ENCODE assay signal across 8 cellular contexts in genomic region chr3:142596726-142597088, GRCh38. TPM values are rescaled to one million over a fixed set of nuclear protein-coding genes. Genes with fewer than 3 reads are reported as not detected.
DNase-seq lines count a peak whose midpoint lies in the region; ATAC-seq and TF ChIP-seq lines count a peak whose summit lies in the region.

No MANE protein-coding gene starts in this region.

- DNase-seq in AG09309 (ENCODE audit: low read depth) (no peak), KG1 (lab: John Stamatoyannopoulos, UW) (peak; percentile 64), naive B cell (no peak), NCI-H510A treated with DMSO at 0.1 percent for 48 hours (lab: John Stamatoyannopoulos, UW) (no peak), hepatic stellate cell (ENCODE audit: low spot score) (no peak)
- DNase-seq in central memory CD8-positive, alpha-beta T cell (ENCODE audit: low spot score in 2 of 2) = no peak
- DNase-seq in stimulated activated CD4-positive, alpha-beta T cell treated with anti-CD3 and anti-CD28 coated beads, Interleukin-4, amount 100 ng/mL, for 24 hours = no peak

- peak overlapping the region; percentile 98 for H3K4me3 Mint-ChIP-seq in central memory CD8-positive, alpha-beta T cell
- peak overlapping the region; percentile 94 to 98 (median 96) for H3K4me3 Mint-ChIP-seq in naive B cell

- peaks cover 10% of the 10 kb centered on the region for H3K4me1 Mint-ChIP-seq in central memory CD8-positive, alpha-beta T cell
- H3K4me1 Mint-ChIP-seq in naive B cell = peaks cover 4 to 15% (median 14%) of the 10 kb centered on the region in 3 donors

- H3K27me3 Mint-ChIP-seq in central memory CD8-positive, alpha-beta T cell = peaks cover 9% of the 10 kb centered on the region
- H3K27me3 Mint-ChIP-seq in naive B cell = peaks cover 0 to 16% (median 4%) of the 10 kb centered on the region in 3 donors

- H3K9me3 Mint-ChIP-seq in central memory CD8-positive, alpha-beta T cell = no peaks in the 10 kb centered on the region
- H3K9me3 Mint-ChIP-seq in naive B cell = no peaks in the 10 kb centered on the region

- peak overlapping the region; percentile 88 for H3K27ac Mint-ChIP-seq in central memory CD8-positive, alpha-beta T cell (ENCODE audit: low read depth)
- peak overlapping the region in 2 of 6 donors; percentile 68 to 84 for H3K27ac Mint-ChIP-seq in naive B cell

- no peak for ATAC-seq in central memory CD8-positive, alpha-beta T cell (replicated peaks; ENCODE audit: extremely low read depth, poor library complexity, severe bottlenecking)
- ATAC-seq in naive B cell (ENCODE audit: low read depth in 2 of 2) (no peak), HG02840 (IDR thresholded peaks at IDR 0.05; ENCODE audit: low FRiP score, unreplicated experiment) (no peak)

- peak overlapping the region; percentile 97 for H3K4me3 ChIP-seq in AG09309 (ENCODE audit: control insufficient read depth, low read depth, low read length)

- H3K36me3 Mint-ChIP-seq in central memory CD8-positive, alpha-beta T cell (ENCODE audit: insufficient read depth) = peaks cover 7% of the 10 kb centered on the region
- H3K36me3 Mint-ChIP-seq in naive B cell = no peaks in the 10 kb centered on the region

- TF ChIP-seq CTCF in AG09309 (IDR thresholded peaks at IDR 0.05; ENCODE audit: control insufficient read depth, insufficient read depth, low read depth, low read length, missing control alignments) = no peak

RNA-seq across cellular contexts. Expression of gene PLS1, which starts 0.5 kb away (rescaled TPM):
- polyA plus RNA-seq in naive B cell (ENCODE audit: low read depth in 6 of 6) = under 1 TPM in 5 of 6 donors, not detected in 1; 0.22 to 0.92 (median 0.44) TPM

RNA-seq across cellular contexts. Expression of gene ATR, which starts 18.2 kb away (rescaled TPM):
- polyA plus RNA-seq in naive B cell (ENCODE audit: low read depth in 6 of 6) = 10 to 100 TPM; 11.2 to 21.2 (median 16.9) TPM
